Comparison of ENCODE assay signal across 9 cellular contexts in genomic region chr2:1742300-1742679, GRCh38. TPM values are rescaled to one million over a fixed set of nuclear protein-coding genes. Genes with fewer than 3 reads are reported as not detected.
A peak's percentile ranks its signal among the peaks of the same experiment; 100 is the strongest.
DNase-seq lines count a peak whose midpoint lies in the region; ATAC-seq and TF ChIP-seq lines count a peak whose summit lies in the region.
"Had no signal": no experiment of that assay in that cellular context is flagged by ENCODE, and none has a peak within 500 bp of the region (broad histone marks: within the 10 kb centered on the region; RNA-seq: fewer than 3 reads in every experiment).

No MANE protein-coding gene starts in this region.

- TF ChIP-seq POLR2A in breast epithelium (IDR thresholded peaks at IDR 0.05) = no peak
- TF ChIP-seq POLR2A in suprapubic skin (IDR thresholded peaks at IDR 0.05) = no peak

- H3K36me3 Mint-ChIP-seq in Calu3 (ENCODE audit: insufficient read depth, unreplicated experiment) = peaks cover 12% of the 10 kb centered on the region

- peaks cover 14% of the 10 kb centered on the region; the same call in 1 of the 2 replicates for H3K36me3 ChIP-seq in PC-3 (ENCODE audit: low read depth, low read length)
- H3K36me3 ChIP-seq in breast epithelium = no peaks in the 10 kb centered on the region
- no peaks in the 10 kb centered on the region for H3K36me3 ChIP-seq in left lung
- no peaks in the 10 kb centered on the region for H3K36me3 ChIP-seq in suprapubic skin

- peaks cover 4% of the 10 kb centered on the region for H3F3A ChIP-seq in PC-3 (ENCODE audit: low read length, unreplicated experiment)

- H3K4me1 ChIP-seq in PC-3 (ENCODE audit: insufficient read depth, low read length) (peaks cover 55% of the 10 kb centered on the region), breast epithelium (no peaks in the 10 kb centered on the region), left lung (peaks cover 0 to 30% of the 10 kb centered on the region in 2 donors), suprapubic skin (peaks cover 42% of the 10 kb centered on the region)

- TF ChIP-seq EP300 in suprapubic skin (IDR thresholded peaks at IDR 0.05) = no peak

- ATAC-seq in PC-3 (no peak), left lung (no peak)

- no peak overlapping the region for H2AFZ ChIP-seq in PC-3 (ENCODE audit: low read length)

- H3K27me3 Mint-ChIP-seq in Calu3 (ENCODE audit: unreplicated experiment) = no peaks in the 10 kb centered on the region

- no peaks in the 10 kb centered on the region for H3K4me1 Mint-ChIP-seq in Calu3 (ENCODE audit: low read depth, unreplicated experiment)

- H4K20me1 ChIP-seq in PC-3 (ENCODE audit: low read length) = no peaks in the 10 kb centered on the region; the same call in 1 of the 2 replicates

- DNase-seq in PC-3 (no peak), breast epithelium (ENCODE audit: low spot score in 2 of 2) (no peak), left lung (no peak), suprapubic skin (ENCODE audit: low spot score in 2 of 2) (no peak), kidney glomerular epithelial cell (lab: John Stamatoyannopoulos, UW) (no peak), Calu3 (no peak), SK-N-DZ (ENCODE audit: low spot score) (no peak)
- DNase-seq: activated CD4-positive, CD25-positive, alpha-beta regulatory T cell; NCI-H2029 had no signal

- intact Hi-C loops in PC-3 (cut with micrococcal nuclease) (loop anchor here (2.0 kb wide), 2 partner anchors 33 to 55 kb away; no protein-coding TSS in a partner anchor), breast epithelium (cut with DNase I; ENCODE audit: low total_unique reads) (no loop called here), left lung (cut with DNase I) (no loop called here), Calu3 (cut with micrococcal nuclease; ENCODE audit: unreplicated experiment) (no loop called here)

- H3K4me3 ChIP-seq in PC-3 (ENCODE audit: low read length) (peak overlapping the region; percentile 75), breast epithelium (peak overlapping the region; percentile 77 to 98 (median 83)), left lung (peak overlapping the region; percentile 54 to 57), suprapubic skin (peak overlapping the region; percentile 73)

- peak overlapping the region; percentile 98 for H3K27ac ChIP-seq in PC-3 (ENCODE audit: low read length)
- peak overlapping the region; percentile 93 to 97 for H3K27ac ChIP-seq in breast epithelium
- H3K27ac ChIP-seq in left lung = peak overlapping the region; percentile 79 to 85
- peak overlapping the region; percentile 87 for H3K27ac ChIP-seq in suprapubic skin

- peaks cover 81% of the 10 kb centered on the region for H3K79me2 ChIP-seq in PC-3 (ENCODE audit: low read length)

- WGBS in suprapubic skin = 87% methylated on average over 13 of the region's 13 CpGs

- H3K4me2 ChIP-seq in PC-3 (ENCODE audit: low read length) = peak overlapping the region; percentile 82

- POLR2A ChIA-PET in PC-3 (lab: Charles Lee; ENCODE audit: unreplicated experiment) = no interaction called here

- no peaks in the 10 kb centered on the region for H3K9me3 ChIP-seq in PC-3 (ENCODE audit: low read length)
- H3K9me3 ChIP-seq in breast epithelium = no peaks in the 10 kb centered on the region
- no peaks in the 10 kb centered on the region for H3K9me3 ChIP-seq in left lung
- H3K9me3 ChIP-seq in suprapubic skin = no peaks in the 10 kb centered on the region

- CTCF ChIA-PET in PC-3 (lab: Charles Lee) (interaction anchor here (0.6 to 1.4 kb wide), 2 partner anchors 55 to 67 kb away, joined by 4 to 5 read pairs; no protein-coding TSS in a partner anchor), Calu3 (lab: Charles Lee) (no interaction called here)

- no peaks in the 10 kb centered on the region for H3K9me2 ChIP-seq in PC-3 (replicated peaks; ENCODE audit: low read length)

- H3K9ac ChIP-seq in PC-3 (ENCODE audit: low read length) = peak overlapping the region; percentile 99

- BruUV-seq in PC-3 (replicated peaks; lab: Mats Ljungman, UMichigan) (TSS peak; percentile 46), Calu3 (replicated peaks; lab: Mats Ljungman, UMichigan) (no TSS peak)

- TF ChIP-seq CTCF in PC-3 (conservative IDR thresholded peaks at IDR 0.05; ENCODE audit: low read depth, low read length) (no peak), breast epithelium (IDR thresholded peaks at IDR 0.05) (no peak), left lung (IDR thresholded peaks at IDR 0.05) (no peak), suprapubic skin (IDR thresholded peaks at IDR 0.05) (no peak), Calu3 (IDR thresholded peaks at IDR 0.05; ENCODE audit: unreplicated experiment) (no peak)

- H3K27me3 ChIP-seq in PC-3 (ENCODE audit: low read length) (no peaks in the 10 kb centered on the region), breast epithelium (no peaks in the 10 kb centered on the region), left lung (peaks cover 3 to 39% of the 10 kb centered on the region in 2 donors), suprapubic skin (peaks cover 45% of the 10 kb centered on the region)

- peaks cover 14% of the 10 kb centered on the region for H3K9me3 Mint-ChIP-seq in Calu3 (ENCODE audit: low read depth, unreplicated experiment)

- no peak overlapping the region for H3K27ac Mint-ChIP-seq in Calu3 (ENCODE audit: unreplicated experiment)

- no peak overlapping the region for H3K4me3 Mint-ChIP-seq in Calu3 (ENCODE audit: low read depth, unreplicated experiment)

RNA-seq across cellular contexts. Expression of gene PXDN, which starts 2.0 kb away (rescaled TPM):
- total RNA-seq in PC-3 (2014; rRNA removed) (125 and 155 TPM in 2 replicates), breast epithelium (100 to 1,000 TPM in 1 of 3 donors, 10 to 100 TPM in 2; 42.4 to 108 (median 64.2) TPM), left lung (100 to 1,000 TPM in 1 of 2 donors, 10 to 100 TPM in 1; 44.8 to 116 TPM), suprapubic skin (1 to 10 TPM; 7.0 to 9.5 (median 9.4) TPM), Calu3 (2022) (not detected in 2 replicates)
- polyA plus RNA-seq in SK-N-DZ (2014; cell fraction: cytosol; rRNA removed) = 29.4 and 37.6 TPM in 2 replicates
- 65.5 and 125 TPM in 2 replicates for polyA plus RNA-seq in SK-N-DZ (2014; cell fraction: nucleus; rRNA removed)
